16 cellular contexts compared by ENCODE assay signal in genomic region chr10:109962247-109962646, GRCh38. TPM values are rescaled to one million over a fixed set of nuclear protein-coding genes. Genes with fewer than 3 reads are reported as not detected.
A peak's percentile ranks its signal among the peaks of the same experiment; 100 is the strongest.
DNase-seq lines count a peak whose midpoint lies in the region; ATAC-seq, FAIRE-seq and TF ChIP-seq lines count a peak whose summit lies in the region.
"Had no signal": no experiment of that assay in that cellular context is flagged by ENCODE, and none has a peak within 500 bp of the region (broad histone marks: within the 10 kb centered on the region; RNA-seq: fewer than 3 reads in every experiment).

No MANE protein-coding gene starts in this region.

- CTCF ChIA-PET in A549 (lab: Yijun Ruan, JAX) (no interaction called here), HEK293T (lab: Yijun Ruan, JAX) (interaction anchor here (0.6 kb wide), 1 partner anchor 12 kb away, joined by 6 read pairs; no protein-coding TSS in a partner anchor)

- H3K27ac Mint-ChIP-seq in mesothelial cell of epicardium, result peak overlapping the region; percentile 90
- H3K27ac Mint-ChIP-seq in stimulated activated naive CD8-positive, alpha-beta T cell treated with anti-CD3 and anti-CD28 coated beads, Interleukin-15, amount 100 ng/mL, for 72 hours, result no peak overlapping the region
- H3K27ac Mint-ChIP-seq: activated naive CD8-positive, alpha-beta T cell treated with anti-CD3 and anti-CD28 coated beads, Interleukin-2, amount 10 ng/mL, durations not matched to agents 7 days and 5 days; T-helper 1 cell treated with Interleukin-12 subunit alpha and Interleukin-12 subunit beta and Interleukin-4 antibody, amounts not matched to agents 30 μg/mL and 1 μg/mL, for 36 hours had no signal

- no peaks in the 10 kb centered on the region for H3K9me3 ChIP-seq in A549

- no peak for ATAC-seq in A549
- no peak for ATAC-seq in HG03108 (IDR thresholded peaks at IDR 0.05; ENCODE audit: unreplicated experiment)
- no peak for ATAC-seq in GM21367 (IDR thresholded peaks at IDR 0.05; ENCODE audit: unreplicated experiment)
- no peak for ATAC-seq in stimulated activated naive CD8-positive, alpha-beta T cell treated with anti-CD3 and anti-CD28 coated beads, Interleukin-15, amount 100 ng/mL, for 72 hours

- H3K4me2 ChIP-seq in A549, result no peak overlapping the region

- no peak for TF ChIP-seq POLR2A in A549 (IDR thresholded peaks at IDR 0.05; ENCODE audit: low read length)

- 94% methylated on average over 1 of the region's 1 CpG for WGBS in A549 (ENCODE audit: missing lambda C conversion rate)

- POLR2A ChIA-PET in A549 (lab: Yijun Ruan, JAX), result no interaction called here
- POLR2A ChIA-PET in HEK293T (lab: Yijun Ruan, JAX), result interaction anchor here (0.7 kb wide), 1 partner anchor 46 kb away, joined by 3 read pairs; the partner anchor contains the start of gene ADD3

- TF ChIP-seq EP300 in A549 (IDR thresholded peaks at IDR 0.05), result no peak

- no peak for TF ChIP-seq RAD21 in A549 (conservative IDR thresholded peaks at IDR 0.05 in 1 of 2, IDR thresholded peaks at IDR 0.05 in 1 of 2)

- H3K27me3 Mint-ChIP-seq in mesothelial cell of epicardium (ENCODE audit: low read depth), result no peaks in the 10 kb centered on the region
- no peaks in the 10 kb centered on the region for H3K27me3 Mint-ChIP-seq in stimulated activated naive CD8-positive, alpha-beta T cell treated with anti-CD3 and anti-CD28 coated beads, Interleukin-15, amount 100 ng/mL, for 72 hours
- H3K27me3 Mint-ChIP-seq: activated naive CD8-positive, alpha-beta T cell treated with anti-CD3 and anti-CD28 coated beads, Interleukin-2, amount 10 ng/mL, durations not matched to agents 7 days and 5 days had no signal

- H3K9me3 Mint-ChIP-seq in mesothelial cell of epicardium, result no peaks in the 10 kb centered on the region
- no peaks in the 10 kb centered on the region for H3K9me3 Mint-ChIP-seq in stimulated activated naive CD8-positive, alpha-beta T cell treated with anti-CD3 and anti-CD28 coated beads, Interleukin-15, amount 100 ng/mL, for 72 hours
- H3K9me3 Mint-ChIP-seq: activated naive CD8-positive, alpha-beta T cell treated with anti-CD3 and anti-CD28 coated beads, Interleukin-2, amount 10 ng/mL, durations not matched to agents 7 days and 5 days; T-helper 1 cell treated with Interleukin-12 subunit alpha and Interleukin-12 subunit beta and Interleukin-4 antibody, amounts not matched to agents 30 μg/mL and 1 μg/mL, for 36 hours had no signal

- DNase-seq in A549 (ENCODE audit: low read depth in 1 of 2, low spot score in 1 of 2), result no peak
- no peak for DNase-seq in HEK293T (ENCODE audit: extremely low spot score)
- DNase-seq in cerebellar cortex (ENCODE audit: low spot score), result peak; percentile 68
- DNase-seq in mesothelial cell of epicardium (ENCODE audit: low spot score in 2 of 2, unreplicated experiment in 2 of 2), result no peak
- no peak for DNase-seq in HT-29 (ENCODE audit: low spot score)
- no peak for DNase-seq in stimulated activated naive CD8-positive, alpha-beta T cell treated with anti-CD3 and anti-CD28 coated beads, Interleukin-15, amount 100 ng/mL, for 72 hours
- DNase-seq: activated CD4-positive, CD25-positive, alpha-beta regulatory T cell treated with anti-CD3 and anti-CD28 coated beads, Interleukin-2, amount 50 U/mL, for 72 hours; activated naive CD8-positive, alpha-beta T cell treated with anti-CD3 and anti-CD28 coated beads, Interleukin-2, amount 10 ng/mL, durations not matched to agents 7 days and 5 days; activated T-cell treated with anti-CD3 and anti-CD28 coated beads for 4 hours; cortex of kidney; NCI-H526; nucleus accumbens had no signal

- H3K36me3 Mint-ChIP-seq in mesothelial cell of epicardium, result no peaks in the 10 kb centered on the region
- H3K36me3 Mint-ChIP-seq: activated naive CD8-positive, alpha-beta T cell treated with anti-CD3 and anti-CD28 coated beads, Interleukin-2, amount 10 ng/mL, durations not matched to agents 7 days and 5 days had no signal

- H3K4me3 ChIP-seq in A549, result no peak overlapping the region
- H3K4me3 ChIP-seq: skin epidermis had no signal

- peaks cover 49% of the 10 kb centered on the region for H3K4me1 Mint-ChIP-seq in mesothelial cell of epicardium
- peaks cover 6% of the 10 kb centered on the region for H3K4me1 Mint-ChIP-seq in stimulated activated naive CD8-positive, alpha-beta T cell treated with anti-CD3 and anti-CD28 coated beads, Interleukin-15, amount 100 ng/mL, for 72 hours

- H3K4me1 ChIP-seq in A549, result peaks cover 25% of the 10 kb centered on the region

- no peak overlapping the region for H3K4me3 Mint-ChIP-seq in mesothelial cell of epicardium
- H3K4me3 Mint-ChIP-seq in stimulated activated naive CD8-positive, alpha-beta T cell treated with anti-CD3 and anti-CD28 coated beads, Interleukin-15, amount 100 ng/mL, for 72 hours, result no peak overlapping the region
- H3K4me3 Mint-ChIP-seq: activated naive CD8-positive, alpha-beta T cell treated with anti-CD3 and anti-CD28 coated beads, Interleukin-2, amount 10 ng/mL, durations not matched to agents 7 days and 5 days; T-helper 1 cell treated with Interleukin-12 subunit alpha and Interleukin-12 subunit beta and Interleukin-4 antibody, amounts not matched to agents 30 μg/mL and 1 μg/mL, for 36 hours had no signal

- H3K27ac ChIP-seq in A549, result no peak overlapping the region

- FAIRE-seq in A549 (lab: Jason Lieb, UNC), result no peak

- TF ChIP-seq CTCF in A549 (IDR thresholded peaks at IDR 0.05) (no peak), mesothelial cell of epicardium (IDR thresholded peaks at IDR 0.05; ENCODE audit: unreplicated experiment) (no peak)

TF ChIP-seq in A549, 52 proteins besides CTCF, POLR2A, EP300 and RAD21:
- TF ChIP-seq TP53 (CRISPR knock-in tag; IDR thresholded peaks at IDR 0.05), result no peak
- TF ChIP-seq NFE2L2 (conservative IDR thresholded peaks at IDR 0.05; ENCODE audit: low read length), result 0 out of 2 replicates have a peak, but pooled peaks have one; percentile 20

TF ChIP-seq in HEK293T, 16 proteins besides CTCF, POLR2A, EP300 and RAD21:
- no peak for TF ChIP-seq NFRKB (IDR thresholded peaks at IDR 0.05)
- TF ChIP-seq HDGF (IDR thresholded peaks at IDR 0.05; ENCODE audit: borderline replicate concordance), result no peak
- TF ChIP-seq PKNOX1 (IDR thresholded peaks at IDR 0.05), result peak; percentile 65
- TF ChIP-seq LEF1 (IDR thresholded peaks at IDR 0.05; ENCODE audit: borderline replicate concordance), result no peak
- TF ChIP-seq ZNF384 (IDR thresholded peaks at IDR 0.05), result no peak
- TF ChIP-seq ELF4 (IDR thresholded peaks at IDR 0.05), result no peak
- TF ChIP-seq CTBP1 (IDR thresholded peaks at IDR 0.05; ENCODE audit: borderline replicate concordance), result no peak
- TF ChIP-seq FOXA1 (IDR thresholded peaks at IDR 0.05), result no peak
- no peak for TF ChIP-seq SP1 (IDR thresholded peaks at IDR 0.05)

RNA-seq across cellular contexts. Expression of gene XPNPEP1, which starts 38.9 kb away (rescaled TPM):
- 53.9 and 107 TPM in 2 replicates for polyA plus RNA-seq in A549 (2011; rRNA removed)
- 140 and 153 TPM in 2 replicates for polyA plus RNA-seq in A549 (2012; cell fraction: cytosol; rRNA removed)
- 122 and 185 TPM in 2 replicates for polyA plus RNA-seq in A549 (2012; cell fraction: nucleus; rRNA removed)
- 30.6 to 32.7 TPM (median 32.5 TPM) in 3 replicates for polyA plus RNA-seq in A549 (2017; fragmentation: RNase III; extraction: RNeasy Plus Mini Kit Qiagen cat#74134 plus additional on column Dnase treatment)
- polyA minus RNA-seq in A549 (2011; rRNA and poly(A)+ RNA removed), result 229 and 246 TPM in 2 replicates
- 85.6 to 88.7 TPM (median 87.7 TPM) in 3 replicates for total RNA-seq in mesothelial cell of epicardium
- total RNA-seq in HT-29 (2014; rRNA removed; shearing (Covaris generic)), result 192 and 240 TPM in 2 replicates

RNA-seq across cellular contexts. Expression of gene ADD3, which starts 45.5 kb away (rescaled TPM):
- polyA plus RNA-seq in A549 (2011; rRNA removed), result 48.2 and 49.1 TPM in 2 replicates
- polyA plus RNA-seq in A549 (2012; cell fraction: cytosol; rRNA removed), result 7.3 and 14.4 TPM in 2 replicates
- 5.3 and 6.2 TPM in 2 replicates for polyA plus RNA-seq in A549 (2012; cell fraction: nucleus; rRNA removed)
- polyA plus RNA-seq in A549 (2017; fragmentation: RNase III; extraction: RNeasy Plus Mini Kit Qiagen cat#74134 plus additional on column Dnase treatment), result 7.8 to 11.6 TPM (median 9.8 TPM) in 3 replicates
- polyA minus RNA-seq in A549 (2011; rRNA and poly(A)+ RNA removed), result 36.2 and 37.6 TPM in 2 replicates
- total RNA-seq in mesothelial cell of epicardium, result 98.7 to 104 TPM (median 101 TPM) in 3 replicates
- total RNA-seq in HT-29 (2014; rRNA removed; shearing (Covaris generic)), result 63.0 and 73.6 TPM in 2 replicates
